In genomic region chr19:1001538-1002166, GRCh38 we compare ENCODE assay signal across 1 cellular context.
A peak's percentile ranks its signal among the peaks of the same experiment; 100 is the strongest.
TF ChIP-seq lines count a peak whose summit lies in the region.

No MANE protein-coding gene starts in this region.

TF ChIP-seq in HepG2, 621 proteins besides CTCF, POLR2A, EP300 and RAD21 (continued from another document and continues in another):
- TF ChIP-seq BCL3 (CRISPR knock-in tag; IDR thresholded peaks at IDR 0.05), result no peak
- TF ChIP-seq HMG20B (CRISPR knock-in tag; conservative IDR thresholded peaks at IDR 0.05), result no peak
- TF ChIP-seq ZNF496 (CRISPR knock-in tag; IDR thresholded peaks at IDR 0.05; ENCODE audit: insufficient replicate concordance), result no peak
- TF ChIP-seq ZNF570 (CRISPR knock-in tag; IDR thresholded peaks at IDR 0.05; ENCODE audit: borderline replicate concordance), result no peak
- peak; percentile 33; the same call in 1 of the 2 replicates for TF ChIP-seq SALL1 (CRISPR knock-in tag; IDR thresholded peaks at IDR 0.05)
- no peak for TF ChIP-seq FOXO1 (CRISPR knock-in tag; IDR thresholded peaks at IDR 0.05)
- TF ChIP-seq ZNF234 (CRISPR knock-in tag; conservative IDR thresholded peaks at IDR 0.05), result no peak
- peak; percentile 41 for TF ChIP-seq HNRNPLL (IDR thresholded peaks at IDR 0.05; ENCODE audit: low read depth, low read length, poor library complexity, severe bottlenecking)
- TF ChIP-seq KAT8 (CRISPR knock-in tag; IDR thresholded peaks at IDR 0.05), result no peak
- TF ChIP-seq, protein P1, sequence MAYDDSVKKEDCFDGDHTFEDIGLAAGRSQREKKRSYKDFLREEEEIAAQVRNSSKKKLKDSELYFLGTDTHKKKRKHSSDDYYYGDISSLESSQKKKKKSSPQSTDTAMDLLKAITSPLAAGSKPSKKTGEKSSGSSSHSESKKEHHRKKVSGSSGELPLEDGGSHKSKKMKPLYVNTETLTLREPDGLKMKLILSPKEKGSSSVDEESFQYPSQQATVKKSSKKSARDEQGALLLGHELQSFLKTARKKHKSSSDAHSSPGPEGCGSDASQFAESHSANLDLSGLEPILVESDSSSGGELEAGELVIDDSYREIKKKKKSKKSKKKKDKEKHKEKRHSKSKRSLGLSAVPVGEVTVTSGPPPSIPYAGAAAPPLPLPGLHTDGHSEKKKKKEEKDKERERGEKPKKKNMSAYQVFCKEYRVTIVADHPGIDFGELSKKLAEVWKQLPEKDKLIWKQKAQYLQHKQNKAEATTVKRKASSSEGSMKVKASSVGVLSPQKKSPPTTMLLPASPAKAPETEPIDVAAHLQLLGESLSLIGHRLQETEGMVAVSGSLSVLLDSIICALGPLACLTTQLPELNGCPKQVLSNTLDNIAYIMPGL (CRISPR knock-in tag; IDR thresholded peaks at IDR 0.05; ENCODE audit: borderline replicate concordance in 1 of 2, low read depth in 1 of 2), result 0 out of 4 replicates have a peak, but pooled peaks of 1 of the 2 experiments have one; percentile 43
- peak; percentile 30; the same call in 1 of the 2 replicates for TF ChIP-seq ZGPAT (CRISPR knock-in tag; IDR thresholded peaks at IDR 0.05)
- no peak for TF ChIP-seq KDM5A (IDR thresholded peaks at IDR 0.05; ENCODE audit: borderline replicate concordance, low read length)
- no peak for TF ChIP-seq ZBTB3 (CRISPR knock-in tag; IDR thresholded peaks at IDR 0.05; ENCODE audit: borderline replicate concordance, low read depth)
- peak; percentile 62; the same call in 1 of the 2 replicates for TF ChIP-seq KDM2A (CRISPR knock-in tag; IDR thresholded peaks at IDR 0.05; ENCODE audit: borderline replicate concordance, low read depth)
- TF ChIP-seq, protein P2, sequence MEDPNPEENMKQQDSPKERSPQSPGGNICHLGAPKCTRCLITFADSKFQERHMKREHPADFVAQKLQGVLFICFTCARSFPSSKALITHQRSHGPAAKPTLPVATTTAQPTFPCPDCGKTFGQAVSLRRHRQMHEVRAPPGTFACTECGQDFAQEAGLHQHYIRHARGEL (CRISPR knock-in tag; IDR thresholded peaks at IDR 0.05), result no peak
- no peak for TF ChIP-seq JUNB (CRISPR knock-in tag; IDR thresholded peaks at IDR 0.05; ENCODE audit: borderline replicate concordance)
- TF ChIP-seq ZBTB7A (CRISPR knock-in tag; IDR thresholded peaks at IDR 0.05), result peak; percentile 85
- TF ChIP-seq HOXA3 (CRISPR knock-in tag; IDR thresholded peaks at IDR 0.05), result peak; percentile 11; the same call in 1 of the 2 replicates
- no peak for TF ChIP-seq ZNF720 (CRISPR knock-in tag; IDR thresholded peaks at IDR 0.05)
- TF ChIP-seq, protein P3, sequence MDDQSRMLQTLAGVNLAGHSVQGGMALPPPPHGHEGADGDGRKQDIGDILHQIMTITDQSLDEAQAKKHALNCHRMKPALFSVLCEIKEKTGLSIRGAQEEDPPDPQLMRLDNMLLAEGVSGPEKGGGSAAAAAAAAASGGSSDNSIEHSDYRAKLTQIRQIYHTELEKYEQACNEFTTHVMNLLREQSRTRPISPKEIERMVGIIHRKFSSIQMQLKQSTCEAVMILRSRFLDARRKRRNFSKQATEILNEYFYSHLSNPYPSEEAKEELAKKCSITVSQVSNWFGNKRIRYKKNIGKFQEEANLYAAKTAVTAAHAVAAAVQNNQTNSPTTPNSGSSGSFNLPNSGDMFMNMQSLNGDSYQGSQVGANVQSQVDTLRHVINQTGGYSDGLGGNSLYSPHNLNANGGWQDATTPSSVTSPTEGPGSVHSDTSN (CRISPR knock-in tag; IDR thresholded peaks at IDR 0.05; ENCODE audit: borderline replicate concordance), result no peak
- 0 out of 2 replicates have a peak, but pooled peaks have one; percentile 36 for TF ChIP-seq ZFX (CRISPR knock-in tag; IDR thresholded peaks at IDR 0.05; ENCODE audit: low read depth)
- TF ChIP-seq, protein P4, sequence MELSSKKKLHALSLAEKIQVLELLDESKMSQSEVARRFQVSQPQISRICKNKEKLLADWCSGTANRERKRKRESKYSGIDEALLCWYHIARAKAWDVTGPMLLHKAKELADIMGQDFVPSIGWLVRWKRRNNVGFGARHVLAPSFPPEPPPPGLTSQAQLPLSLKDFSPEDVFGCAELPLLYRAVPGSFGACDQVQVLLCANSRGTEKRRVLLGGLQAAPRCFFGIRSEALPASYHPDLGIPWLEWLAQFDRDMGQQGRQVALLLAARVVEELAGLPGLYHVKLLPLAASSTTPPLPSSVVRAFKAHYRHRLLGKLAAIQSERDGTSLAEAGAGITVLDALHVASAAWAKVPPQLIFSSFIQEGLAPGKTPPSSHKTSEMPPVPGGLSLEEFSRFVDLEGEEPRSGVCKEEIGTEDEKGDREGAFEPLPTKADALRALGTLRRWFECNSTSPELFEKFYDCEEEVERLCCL (CRISPR knock-in tag; IDR thresholded peaks at IDR 0.05; ENCODE audit: borderline replicate concordance), result no peak
- TF ChIP-seq SYNCRIP (IDR thresholded peaks at IDR 0.05; ENCODE audit: insufficient read depth, low read depth, low read length), result no peak
- peak; percentile 42; the same call in 1 of the 2 replicates for TF ChIP-seq SPEN (CRISPR knock-in tag; IDR thresholded peaks at IDR 0.05; ENCODE audit: low read depth)
- no peak for TF ChIP-seq SAP130 (CRISPR knock-in tag; IDR thresholded peaks at IDR 0.05; ENCODE audit: low read depth)
- TF ChIP-seq HDAC1 (CRISPR knock-in tag; IDR thresholded peaks at IDR 0.05), result 0 out of 2 replicates have a peak, but pooled peaks have one; percentile 39
- TF ChIP-seq CC2D1A (CRISPR knock-in tag; IDR thresholded peaks at IDR 0.05), result no peak
- no peak for TF ChIP-seq FUBP1 (CRISPR knock-in tag; IDR thresholded peaks at IDR 0.05; ENCODE audit: borderline replicate concordance)
- TF ChIP-seq ZNF878 (CRISPR knock-in tag; IDR thresholded peaks at IDR 0.05), result no peak
- TF ChIP-seq SMARCE1 (IDR thresholded peaks at IDR 0.05; ENCODE audit: borderline replicate concordance), result no peak
- 0 out of 2 replicates have a peak, but pooled peaks have one; percentile 18 for TF ChIP-seq SP5 (CRISPR knock-in tag; IDR thresholded peaks at IDR 0.05; ENCODE audit: borderline replicate concordance, low read depth)
- TF ChIP-seq CHD2 (IDR thresholded peaks at IDR 0.05; ENCODE audit: low read depth, low read length), result 0 out of 2 replicates have a peak, but pooled peaks have one; percentile 30
- TF ChIP-seq ZNF407 (CRISPR knock-in tag; IDR thresholded peaks at IDR 0.05; ENCODE audit: not compliant biosample characterization), result no peak
- TF ChIP-seq KAT7 (CRISPR knock-in tag; IDR thresholded peaks at IDR 0.05; ENCODE audit: borderline replicate concordance), result no peak
- TF ChIP-seq SP1 (IDR thresholded peaks at IDR 0.05), result no peak
- peak; percentile 24; the same call in 1 of the 2 replicates for TF ChIP-seq SP1 (CRISPR knock-in tag; IDR thresholded peaks at IDR 0.05)
- peak; percentile 31; the same call in 1 of the 2 replicates for TF ChIP-seq ETV5 (CRISPR knock-in tag; IDR thresholded peaks at IDR 0.05; ENCODE audit: borderline replicate concordance)
- TF ChIP-seq POLR2AphosphoS2 (IDR thresholded peaks at IDR 0.05; ENCODE audit: low read depth, low read length), result no peak
- peak; percentile 25; the same call in 1 of the 2 replicates for TF ChIP-seq KDM5B (CRISPR knock-in tag; IDR thresholded peaks at IDR 0.05; ENCODE audit: borderline replicate concordance)
- TF ChIP-seq HNF4G (IDR thresholded peaks at IDR 0.05; ENCODE audit: borderline replicate concordance, low read depth, low read length), result no peak
- TF ChIP-seq HNF4G (CRISPR knock-in tag; IDR thresholded peaks at IDR 0.05; ENCODE audit: borderline replicate concordance, low read depth), result no peak
- no peak for TF ChIP-seq SRY (CRISPR knock-in tag; IDR thresholded peaks at IDR 0.05)
- TF ChIP-seq ETV6 (CRISPR knock-in tag; conservative IDR thresholded peaks at IDR 0.05), result no peak
- no peak for TF ChIP-seq E2F1 (CRISPR knock-in tag; IDR thresholded peaks at IDR 0.05)
- 0 out of 2 replicates have a peak, but pooled peaks have one; percentile 39 for TF ChIP-seq PCBP1 (IDR thresholded peaks at IDR 0.05; ENCODE audit: borderline replicate concordance, low read depth, low read length)
- TF ChIP-seq IKZF4 (CRISPR knock-in tag; IDR thresholded peaks at IDR 0.05; ENCODE audit: borderline replicate concordance, low read depth, not compliant biosample characterization), result no peak
